In genomic region chr2:109615637-109616144, GRCh38 we compare ENCODE assay signal across 9 cellular contexts. TPM values are rescaled to one million over a fixed set of nuclear protein-coding genes. Genes with fewer than 3 reads are reported as not detected.
DNase-seq lines count a peak whose midpoint lies in the region; ATAC-seq and TF ChIP-seq lines count a peak whose summit lies in the region.
"Had no signal": no experiment of that assay in that cellular context is flagged by ENCODE, and none has a peak within 500 bp of the region (broad histone marks: within the 10 kb centered on the region; RNA-seq: fewer than 3 reads in every experiment).

No MANE protein-coding gene starts in this region.

- CTCF ChIA-PET in Caco-2 (lab: Charles Lee) (interaction anchor here (0.7 to 3.1 kb wide), 6 partner anchors 8 to 70 kb away, joined by 3 to 27 read pairs (median 8); no protein-coding TSS in a partner anchor), PC-9 (lab: Charles Lee) (no interaction called here)

- peaks cover 26% of the 10 kb centered on the region for H3K36me3 Mint-ChIP-seq in Caco-2 (ENCODE audit: insufficient read depth, unreplicated experiment)
- peaks cover 1% of the 10 kb centered on the region for H3K36me3 Mint-ChIP-seq in osteocyte (ENCODE audit: unreplicated experiment)

- intact Hi-C loops in Caco-2 (cut with micrococcal nuclease; ENCODE audit: unreplicated experiment) = loop anchor here (1.0 to 2.0 kb wide), 2 partner anchors 75 to 100 kb away; no protein-coding TSS in a partner anchor
- intact Hi-C loops in PC-9 (cut with micrococcal nuclease; ENCODE audit: unreplicated experiment) = no loop called here

- ATAC-seq in HG03469 (IDR thresholded peaks at IDR 0.05; ENCODE audit: unreplicated experiment) = no peak

- H3K4me1 ChIP-seq in Caco-2 = peaks cover 34% of the 10 kb centered on the region
- peaks cover 51% of the 10 kb centered on the region for H3K4me1 ChIP-seq in PC-9 (replicated peaks; ENCODE audit: insufficient read depth)

- H3K9me3 Mint-ChIP-seq in Caco-2 (ENCODE audit: unreplicated experiment) = no peaks in the 10 kb centered on the region
- no peaks in the 10 kb centered on the region for H3K9me3 Mint-ChIP-seq in osteocyte (ENCODE audit: unreplicated experiment)

- TF ChIP-seq CTCF in Caco-2 (IDR thresholded peaks at IDR 0.05; ENCODE audit: insufficient read depth in 1 of 2, low read depth in 1 of 2, low read length in 1 of 2, severe bottlenecking in 1 of 2, unreplicated experiment in 1 of 2) (peak; percentile 20 to 68), PC-9 (conservative IDR thresholded peaks at IDR 0.05) (no peak), fibroblast of villous mesenchyme (IDR thresholded peaks at IDR 0.05; ENCODE audit: insufficient read depth, low read depth, low read length) (no peak), osteocyte (IDR thresholded peaks at IDR 0.05) (peak; percentile 12)

- peak overlapping the region; percentile 95 for H3K4me3 Mint-ChIP-seq in Caco-2 (ENCODE audit: unreplicated experiment)
- peak overlapping the region; percentile 70 for H3K4me3 Mint-ChIP-seq in osteocyte (ENCODE audit: unreplicated experiment)

- H3F3A ChIP-seq in PC-9 (ENCODE audit: insufficient read depth, low read depth) = peaks cover 19% of the 10 kb centered on the region; the same call in 1 of the 2 replicates

- H3K79me2 ChIP-seq in PC-9 (ENCODE audit: low read depth) = peaks cover 74% of the 10 kb centered on the region

- H3K4me3 ChIP-seq in Caco-2 (ENCODE audit: low read depth, low read length) (peak overlapping the region; percentile 68), PC-9 (peak overlapping the region; percentile 82), fibroblast of villous mesenchyme (ENCODE audit: low read depth, low read length) (peak overlapping the region; percentile 93)

- H2AFZ ChIP-seq in PC-9 = peak overlapping the region; percentile 73

- H3K9me3 ChIP-seq in Caco-2 = no peaks in the 10 kb centered on the region
- no peaks in the 10 kb centered on the region for H3K9me3 ChIP-seq in PC-9 (ENCODE audit: insufficient read depth, low read depth)

- peak overlapping the region; percentile 55; the same call in 1 of the 2 replicates for H3K27ac ChIP-seq in PC-9

- no TSS peak for BruUV-seq in Caco-2 (replicated peaks; lab: Mats Ljungman, UMichigan)
- no TSS peak for BruUV-seq in PC-9 (replicated peaks; lab: Mats Ljungman, UMichigan)

- peak overlapping the region; percentile 88 for H3K27ac Mint-ChIP-seq in Caco-2 (ENCODE audit: unreplicated experiment)
- peak overlapping the region; percentile 18 for H3K27ac Mint-ChIP-seq in osteocyte (ENCODE audit: unreplicated experiment)

- H3K36me3 ChIP-seq in Caco-2 (ENCODE audit: control insufficient read depth, insufficient read depth, low read length) (no peaks in the 10 kb centered on the region; the same call in 1 of the 2 replicates), PC-9 (ENCODE audit: low read depth) (0 out of 2 replicates have a peak, but pooled peaks cover 4% of the 10 kb centered on the region)

- no peaks in the 10 kb centered on the region for H3K27me3 Mint-ChIP-seq in Caco-2 (ENCODE audit: insufficient read depth, unreplicated experiment)
- H3K27me3 Mint-ChIP-seq in osteocyte (ENCODE audit: unreplicated experiment) = no peaks in the 10 kb centered on the region

- peaks cover 16% of the 10 kb centered on the region for H3K4me1 Mint-ChIP-seq in Caco-2 (ENCODE audit: low read depth, unreplicated experiment)
- peaks cover 45% of the 10 kb centered on the region for H3K4me1 Mint-ChIP-seq in osteocyte (ENCODE audit: unreplicated experiment)

- H4K20me1 ChIP-seq in PC-9 (ENCODE audit: insufficient read depth) = peaks cover 11% of the 10 kb centered on the region

- H3K9me2 ChIP-seq in PC-9 (ENCODE audit: insufficient read depth) = no peaks in the 10 kb centered on the region

- H3K27me3 ChIP-seq in Caco-2 (replicated peaks; ENCODE audit: control insufficient read depth, insufficient read depth, low read length) (no peaks in the 10 kb centered on the region), PC-9 (ENCODE audit: insufficient read depth, low read depth) (no peaks in the 10 kb centered on the region)

- peak overlapping the region; percentile 84 for H3K4me2 ChIP-seq in PC-9

- POLR2A ChIA-PET in Caco-2 (lab: Charles Lee) (interaction anchor here (2.4 kb wide), 1 partner anchor 29 kb away, joined by 16 read pairs; no protein-coding TSS in a partner anchor), PC-9 (lab: Charles Lee; ENCODE audit: unreplicated experiment) (interaction anchor here (0.5 kb wide), 1 partner anchor 96 kb away, joined by 5 read pairs; no protein-coding TSS in a partner anchor)

- DNase-seq in Caco-2 (peak; percentile 65 to 66), PC-9 (no peak), fibroblast of villous mesenchyme (ENCODE audit: low read depth) (no peak), osteocyte (ENCODE audit: extremely low spot score, unreplicated experiment) (no peak), NCI-H1048 (lab: John Stamatoyannopoulos, UW) (no peak), kidney glomerular epithelial cell (lab: John Stamatoyannopoulos, UW) (no peak), medulla oblongata (ENCODE audit: extremely low spot score) (no peak)
- DNase-seq: stimulated activated CD8-positive, alpha-beta memory T cell treated with anti-CD3 and anti-CD28 coated beads, Interleukin-4, amount 100 ng/mL, for 48 hours had no signal

RNA-seq across cellular contexts. Expression of gene SOWAHC, which starts 1.5 kb away (rescaled TPM):
- 20.3 and 21.4 TPM in 2 replicates for total RNA-seq in Caco-2 (2022)
- total RNA-seq in PC-9 (2021) = 12.8 and 14.3 TPM in 2 replicates
- total RNA-seq in fibroblast of villous mesenchyme = 9.3 and 10.8 TPM in 2 replicates
- total RNA-seq in osteocyte = 11.8 and 12.7 TPM in 2 replicates

RNA-seq across cellular contexts. Expression of gene SEPTIN10, which starts 1.9 kb away (rescaled TPM):
- total RNA-seq in Caco-2 (2022) = 77.3 and 83.7 TPM in 2 replicates
- 112 and 119 TPM in 2 replicates for total RNA-seq in PC-9 (2021)
- total RNA-seq in fibroblast of villous mesenchyme = 73.1 and 83.3 TPM in 2 replicates
- 109 and 113 TPM in 2 replicates for total RNA-seq in osteocyte

Comparison
In these comparisons a context has a peak if more than half of its experiments do, and no peak if none do; other contexts are left out.
1. DNase-seq: peak in Caco-2 (2 of 2); none in PC-9 (0 of 2), fibroblast of villous mesenchyme (single experiment), osteocyte (single experiment), NCI-H1048 (single experiment), kidney glomerular epithelial cell (single experiment) and medulla oblongata (single experiment).
2. CTCF ChIP-seq: peak in Caco-2 (2 of 2) and osteocyte (single experiment); none in PC-9 (single experiment) and fibroblast of villous mesenchyme (single experiment).
3. Peak in every context shown above with its lines, with median percentiles within 50 percentile points of each other: H3K4me3 ChIP-seq.